8 cellular contexts compared by ENCODE assay signal in genomic region chrX:47191806-47192401, GRCh38. TPM values are rescaled to one million over a fixed set of nuclear protein-coding genes. Genes with fewer than 3 reads are reported as not detected.
DNase-seq lines count a peak whose midpoint lies in the region; ATAC-seq, FAIRE-seq and TF ChIP-seq lines count a peak whose summit lies in the region.

No MANE protein-coding gene starts in this region.

- no peak for TF ChIP-seq POLR2A in HepG2 (IDR thresholded peaks at IDR 0.05; ENCODE audit: insufficient read depth in 1 of 2, low read depth in 2 of 2, low read length in 2 of 2)
- TF ChIP-seq POLR2A in right lobe of liver (IDR thresholded peaks at IDR 0.05), result no peak

- H3K27ac ChIP-seq in HepG2 (ENCODE audit: extremely low read length, insufficient read depth, low read length) (no peak overlapping the region), right lobe of liver (no peak overlapping the region)

- POLR2A ChIA-PET in HepG2 (lab: Yijun Ruan, JAX), result interaction anchor here (1.6 to 2.8 kb wide), 4 partner anchors 26 to 191 kb away, joined by 4 to 17 read pairs (median 11); partner anchors contain the start of genes NDUFB11, RBM10 and USP11
- POLR2A ChIA-PET in activated CD8-positive, alpha-beta T cell treated with anti-CD3 and anti-CD28 coated beads for 36 hours (lab: Charles Lee), result interaction anchor here (1.1 to 2.4 kb wide), 5 partner anchors 9 to 332 kb away, joined by 4 to 10 read pairs (median 7); no protein-coding TSS in a partner anchor

- H3K4me1 Mint-ChIP-seq in activated CD8-positive, alpha-beta T cell treated with anti-CD3 and anti-CD28 coated beads for 36 hours (ENCODE audit: low read depth), result peaks cover 46% of the 10 kb centered on the region

- H3K36me3 Mint-ChIP-seq in activated CD8-positive, alpha-beta T cell treated with anti-CD3 and anti-CD28 coated beads for 36 hours (ENCODE audit: low read depth), result peaks cover 36% of the 10 kb centered on the region

- TF ChIP-seq EP300 in HepG2 (IDR thresholded peaks at IDR 0.05; ENCODE audit: low read depth in 2 of 2, low read length in 2 of 2), result no peak
- TF ChIP-seq EP300 in HepG2 (CRISPR knock-in tag; IDR thresholded peaks at IDR 0.05; ENCODE audit: borderline replicate concordance), result no peak

- H3K9me3 ChIP-seq in HepG2 (ENCODE audit: low read length) (no peaks in the 10 kb centered on the region), right lobe of liver (no peaks in the 10 kb centered on the region), iPS-15b (ENCODE audit: control insufficient read depth, insufficient read depth, low read length) (no peaks in the 10 kb centered on the region)

- H3K9ac ChIP-seq in HepG2 (ENCODE audit: insufficient read depth, low read depth, low read length) (peak overlapping the region; percentile 62; the same call in 1 of the 2 replicates), iPS-15b (ENCODE audit: low read depth, low read length) (no peak overlapping the region)

- WGBS in HepG2 (ENCODE audit: low lambda C conversion rate), result 67% methylated on average over 15 of the region's 16 CpGs
- 60% methylated on average over 13 of the region's 16 CpGs for WGBS in right lobe of liver (ENCODE audit: insufficient coverage, low coverage, low lambda C conversion rate, missing lambda C conversion rate)

- DNase-seq in HepG2 (ENCODE audit: low spot score) (no peak), right lobe of liver (no peak), NOMO-1 treated with DMSO at 0.1 percent for 48 hours (lab: John Stamatoyannopoulos, UW; ENCODE audit: unreplicated experiment) (no peak), NCI-H2107 (lab: John Stamatoyannopoulos, UW) (no peak)
- DNase-seq in activated CD8-positive, alpha-beta T cell treated with anti-CD3 and anti-CD28 coated beads for 36 hours, result no peak

- peaks cover 29% of the 10 kb centered on the region for H3K79me2 ChIP-seq in HepG2 (ENCODE audit: insufficient read depth, low read length)

- intact Hi-C loops in HepG2 (cut with micrococcal nuclease; ENCODE audit: unreplicated experiment) (loop anchor here (2.0 kb wide), 1 partner anchor 121 kb away; no protein-coding TSS in a partner anchor), right lobe of liver (cut with DNase I) (loop anchor here in 1 of 2 donors (5.0 kb wide), 1 partner anchor 195 kb away; no protein-coding TSS in a partner anchor)
- intact Hi-C loops in activated CD8-positive, alpha-beta T cell treated with anti-CD3 and anti-CD28 coated beads for 36 hours (cut with micrococcal nuclease), result loop anchor here (2.0 to 5.0 kb wide), 2 partner anchors 41 to 330 kb away; partner anchors contain the start of gene USP11

- FAIRE-seq in HepG2 (lab: Jason Lieb, UNC), result no peak

- H3K4me2 ChIP-seq in HepG2 (ENCODE audit: low read depth, low read length), result peak overlapping the region; percentile 82

- no peaks in the 10 kb centered on the region for H3K27me3 Mint-ChIP-seq in activated CD8-positive, alpha-beta T cell treated with anti-CD3 and anti-CD28 coated beads for 36 hours

- ATAC-seq in HepG2 (no peak), right lobe of liver (no peak), HG02798 (IDR thresholded peaks at IDR 0.05; ENCODE audit: poor library complexity, unreplicated experiment) (no peak), GM21360 (IDR thresholded peaks at IDR 0.05; ENCODE audit: unreplicated experiment) (no peak)
- no peak for ATAC-seq in activated CD8-positive, alpha-beta T cell treated with anti-CD3 and anti-CD28 coated beads for 36 hours

- no TSS peak for BruUV-seq in HepG2 (replicated peaks; lab: Mats Ljungman, UMichigan)

- peak overlapping the region; percentile 95 for H3K27ac Mint-ChIP-seq in activated CD8-positive, alpha-beta T cell treated with anti-CD3 and anti-CD28 coated beads for 36 hours

- H3K27me3 ChIP-seq in HepG2 (ENCODE audit: control insufficient read depth in 1 of 2, insufficient read depth in 2 of 2, low read length in 2 of 2) (no peaks in the 10 kb centered on the region; a peak in 1 of 5 replicates), right lobe of liver (peaks cover 0 to 6% of the 10 kb centered on the region in 2 donors), iPS-15b (ENCODE audit: control insufficient read depth, insufficient read depth, low read length) (peaks cover 5% of the 10 kb centered on the region)

- no peak for TF ChIP-seq RAD21 in HepG2 (CRISPR knock-in tag; IDR thresholded peaks at IDR 0.05)

- no peaks in the 10 kb centered on the region for H3K9me3 Mint-ChIP-seq in activated CD8-positive, alpha-beta T cell treated with anti-CD3 and anti-CD28 coated beads for 36 hours

- H3K4me3 Mint-ChIP-seq in activated CD8-positive, alpha-beta T cell treated with anti-CD3 and anti-CD28 coated beads for 36 hours, result peak overlapping the region; percentile 91

- H2AFZ ChIP-seq in HepG2 (ENCODE audit: low read length), result no peak overlapping the region

- in situ Hi-C loops in HepG2 (cut with HindIII; ENCODE audit: extremely low pct_ligation_motif_present, low pct_unique_long_range_greater_than_20kb), result loop anchor here (5.0 kb wide), 2 partner anchors 195 to 330 kb away; no protein-coding TSS in a partner anchor

- H4K20me1 ChIP-seq in HepG2 (ENCODE audit: insufficient read depth, low read length), result no peaks in the 10 kb centered on the region; the same call in 1 of the 2 replicates

- H3K4me1 ChIP-seq in HepG2 (ENCODE audit: insufficient read depth, low read length) (peaks cover 39% of the 10 kb centered on the region), right lobe of liver (peaks cover 0 to 29% (median 0%) of the 10 kb centered on the region in 4 donors), iPS-15b (ENCODE audit: control insufficient read depth, insufficient read depth, low read length) (peaks cover 15% of the 10 kb centered on the region)

- H3K36me3 ChIP-seq in HepG2 (replicated peaks in 1 of 2; ENCODE audit: control insufficient read depth in 1 of 2, insufficient read depth in 2 of 2, low read length in 2 of 2), result no peaks in the 10 kb centered on the region
- H3K36me3 ChIP-seq in right lobe of liver, result no peaks in the 10 kb centered on the region
- peaks cover 6% of the 10 kb centered on the region for H3K36me3 ChIP-seq in iPS-15b (ENCODE audit: control insufficient read depth, insufficient read depth, low read length)

- H3K4me3 ChIP-seq in HepG2 (replicated peaks in 1 of 3; ENCODE audit: insufficient read depth in 1 of 3, low read depth in 2 of 3, low read length in 3 of 3), result peak overlapping the region; percentile 60 to 71 (median 66)
- H3K4me3 ChIP-seq in right lobe of liver, result peak overlapping the region in 1 of 3 donors; percentile 35
- H3K4me3 ChIP-seq in iPS-15b (ENCODE audit: low read depth, low read length), result peak overlapping the region; percentile 84

- CTCF ChIA-PET in HepG2 (lab: Yijun Ruan, JAX; ENCODE audit: low intra/inter-chr PET ratio, low total read pairs), result no interaction called here
- CTCF ChIA-PET in activated CD8-positive, alpha-beta T cell treated with anti-CD3 and anti-CD28 coated beads for 36 hours (lab: Charles Lee), result interaction anchor here (1.0 to 1.4 kb wide), 2 partner anchors 193 to 331 kb away, joined by 3 to 6 read pairs; no protein-coding TSS in a partner anchor

- TF ChIP-seq CTCF in HepG2 (CRISPR knock-in tag; IDR thresholded peaks at IDR 0.05), result no peak
- no peak for TF ChIP-seq CTCF in right lobe of liver (IDR thresholded peaks at IDR 0.05)
- no peak for TF ChIP-seq CTCF in activated CD8-positive, alpha-beta T cell treated with anti-CD3 and anti-CD28 coated beads for 36 hours (IDR thresholded peaks at IDR 0.05)

RNA-seq across cellular contexts. Expression of gene UBA1, which starts 1.7 kb away (rescaled TPM):
- 93.3 and 95.6 TPM in 2 replicates for total RNA-seq in HepG2 (2016; rRNA removed; fragmentation: Illumina TruSeq; extraction: Trizol)
- total RNA-seq in HepG2 (2016; cell fraction: cytosol; rRNA removed; fragmentation: Illumina TruSeq; extraction: Trizol; ENCODE audit: low read depth), result 5.4 and 7.1 TPM in 2 replicates
- total RNA-seq in HepG2 (2016; cell fraction: insoluble cytoplasmic fraction; rRNA removed; fragmentation: Illumina TruSeq; extraction: Trizol), result 77.7 and 94.2 TPM in 2 replicates
- total RNA-seq in HepG2 (2016; cell fraction: membrane; rRNA removed; fragmentation: Illumina TruSeq; extraction: Trizol), result 18.1 and 19.1 TPM in 2 replicates
- 55.6 and 61.3 TPM in 2 replicates for total RNA-seq in HepG2 (2016; cell fraction: nucleus; rRNA removed; fragmentation: Illumina TruSeq; extraction: Trizol)
- polyA plus RNA-seq in HepG2 (2011; rRNA removed), result 129 and 146 TPM in 2 replicates
- polyA plus RNA-seq in HepG2 (2011; cell fraction: cytosol; rRNA removed), result 77.3 and 97.9 TPM in 2 replicates
- polyA plus RNA-seq in HepG2 (2011; cell fraction: nucleus; rRNA removed), result 223 and 227 TPM in 2 replicates
- polyA plus RNA-seq in HepG2 (2012), result 84.6 and 94.4 TPM in 2 replicates
- 4.8 and 5.6 TPM in 2 replicates for polyA plus RNA-seq in HepG2 (2016; cell fraction: cytosol; fragmentation: Illumina TruSeq; extraction: Trizol; ENCODE audit: low read depth)
- polyA plus RNA-seq in HepG2 (2016; cell fraction: insoluble cytoplasmic fraction; fragmentation: Illumina TruSeq; extraction: Trizol; ENCODE audit: low read depth), result 93.8 and 120 TPM in 2 replicates
- 10.0 and 13.0 TPM in 2 replicates for polyA plus RNA-seq in HepG2 (2016; cell fraction: membrane; fragmentation: Illumina TruSeq; extraction: Trizol; ENCODE audit: low read depth)
- polyA plus RNA-seq in HepG2 (2016; cell fraction: nucleus; fragmentation: Illumina TruSeq; extraction: Trizol; ENCODE audit: insufficient read depth, low read depth), result 158 and 178 TPM in 2 replicates
- polyA minus RNA-seq in HepG2 (2011; rRNA and poly(A)+ RNA removed; ENCODE audit: low replicate concordance), result 280 and 721 TPM in 2 replicates
- polyA minus RNA-seq in HepG2 (2011; cell fraction: cytosol; rRNA and poly(A)+ RNA removed), result 69.7 and 70.1 TPM in 2 replicates
- polyA minus RNA-seq in HepG2 (2011; cell fraction: nucleus; rRNA and poly(A)+ RNA removed), result 44.2 and 45.4 TPM in 2 replicates
- 100 to 1,000 TPM in 4 of 6 experiments, 10 to 100 TPM in 2; 85.1 to 120 (median 107) TPM for total RNA-seq in right lobe of liver
- 100 to 1,000 TPM; 243 to 246 TPM for total RNA-seq in activated CD8-positive, alpha-beta T cell treated with anti-CD3 and anti-CD28 coated beads for 36 hours

RNA-seq across cellular contexts. Expression of gene CDK16, which starts 26.6 kb away (rescaled TPM):
- total RNA-seq in HepG2 (2016; rRNA removed; fragmentation: Illumina TruSeq; extraction: Trizol), result 54.0 and 64.5 TPM in 2 replicates
- total RNA-seq in HepG2 (2016; cell fraction: cytosol; rRNA removed; fragmentation: Illumina TruSeq; extraction: Trizol; ENCODE audit: low read depth), result 42.6 and 48.2 TPM in 2 replicates
- 46.2 and 63.4 TPM in 2 replicates for total RNA-seq in HepG2 (2016; cell fraction: insoluble cytoplasmic fraction; rRNA removed; fragmentation: Illumina TruSeq; extraction: Trizol)
- total RNA-seq in HepG2 (2016; cell fraction: membrane; rRNA removed; fragmentation: Illumina TruSeq; extraction: Trizol), result 101 and 102 TPM in 2 replicates
- total RNA-seq in HepG2 (2016; cell fraction: nucleus; rRNA removed; fragmentation: Illumina TruSeq; extraction: Trizol), result 48.0 and 50.2 TPM in 2 replicates
- polyA plus RNA-seq in HepG2 (2011; rRNA removed), result 221 and 225 TPM in 2 replicates
- 159 and 189 TPM in 2 replicates for polyA plus RNA-seq in HepG2 (2011; cell fraction: cytosol; rRNA removed)
- 710 and 899 TPM in 2 replicates for polyA plus RNA-seq in HepG2 (2011; cell fraction: nucleus; rRNA removed)
- polyA plus RNA-seq in HepG2 (2012), result 70.8 and 105 TPM in 2 replicates
- polyA plus RNA-seq in HepG2 (2016; cell fraction: cytosol; fragmentation: Illumina TruSeq; extraction: Trizol; ENCODE audit: low read depth), result 81.6 and 88.2 TPM in 2 replicates
- 86.5 and 108 TPM in 2 replicates for polyA plus RNA-seq in HepG2 (2016; cell fraction: insoluble cytoplasmic fraction; fragmentation: Illumina TruSeq; extraction: Trizol; ENCODE audit: low read depth)
- polyA plus RNA-seq in HepG2 (2016; cell fraction: membrane; fragmentation: Illumina TruSeq; extraction: Trizol; ENCODE audit: low read depth), result 133 and 157 TPM in 2 replicates
- 147 and 168 TPM in 2 replicates for polyA plus RNA-seq in HepG2 (2016; cell fraction: nucleus; fragmentation: Illumina TruSeq; extraction: Trizol; ENCODE audit: insufficient read depth, low read depth)
- polyA minus RNA-seq in HepG2 (2011; rRNA and poly(A)+ RNA removed; ENCODE audit: low replicate concordance), result 219 and 435 TPM in 2 replicates
- polyA minus RNA-seq in HepG2 (2011; cell fraction: cytosol; rRNA and poly(A)+ RNA removed), result 89.3 and 94.1 TPM in 2 replicates
- 94.1 and 102 TPM in 2 replicates for polyA minus RNA-seq in HepG2 (2011; cell fraction: nucleus; rRNA and poly(A)+ RNA removed)
- 10 to 100 TPM; 14.6 to 37.4 (median 29.5) TPM for total RNA-seq in right lobe of liver
- total RNA-seq in activated CD8-positive, alpha-beta T cell treated with anti-CD3 and anti-CD28 coated beads for 36 hours, result 10 to 100 TPM; 56.1 to 61.3 TPM

RNA-seq across cellular contexts. Expression of gene USP11, which starts 40.9 kb away (rescaled TPM):
- total RNA-seq in HepG2 (2016; rRNA removed; fragmentation: Illumina TruSeq; extraction: Trizol), result 23.8 and 33.6 TPM in 2 replicates
- 4.6 and 5.6 TPM in 2 replicates for total RNA-seq in HepG2 (2016; cell fraction: cytosol; rRNA removed; fragmentation: Illumina TruSeq; extraction: Trizol; ENCODE audit: low read depth)
- total RNA-seq in HepG2 (2016; cell fraction: insoluble cytoplasmic fraction; rRNA removed; fragmentation: Illumina TruSeq; extraction: Trizol), result 23.6 and 32.3 TPM in 2 replicates
- 5.5 and 6.3 TPM in 2 replicates for total RNA-seq in HepG2 (2016; cell fraction: membrane; rRNA removed; fragmentation: Illumina TruSeq; extraction: Trizol)
- 21.6 and 22.6 TPM in 2 replicates for total RNA-seq in HepG2 (2016; cell fraction: nucleus; rRNA removed; fragmentation: Illumina TruSeq; extraction: Trizol)
- 31.7 and 38.8 TPM in 2 replicates for polyA plus RNA-seq in HepG2 (2011; rRNA removed)
- polyA plus RNA-seq in HepG2 (2011; cell fraction: cytosol; rRNA removed), result 17.8 and 18.8 TPM in 2 replicates
- 103 TPM in 2 replicates for polyA plus RNA-seq in HepG2 (2011; cell fraction: nucleus; rRNA removed)
- 56.6 and 70.9 TPM in 2 replicates for polyA plus RNA-seq in HepG2 (2012)
- polyA plus RNA-seq in HepG2 (2016; cell fraction: cytosol; fragmentation: Illumina TruSeq; extraction: Trizol; ENCODE audit: low read depth), result 2.1 and 3.2 TPM in 2 replicates
- polyA plus RNA-seq in HepG2 (2016; cell fraction: insoluble cytoplasmic fraction; fragmentation: Illumina TruSeq; extraction: Trizol; ENCODE audit: low read depth), result 21.0 and 30.4 TPM in 2 replicates
- 4.6 and 5.3 TPM in 2 replicates for polyA plus RNA-seq in HepG2 (2016; cell fraction: membrane; fragmentation: Illumina TruSeq; extraction: Trizol; ENCODE audit: low read depth)
- polyA plus RNA-seq in HepG2 (2016; cell fraction: nucleus; fragmentation: Illumina TruSeq; extraction: Trizol; ENCODE audit: insufficient read depth, low read depth), result 45.2 and 50.2 TPM in 2 replicates
- 100 and 124 TPM in 2 replicates for polyA minus RNA-seq in HepG2 (2011; rRNA and poly(A)+ RNA removed; ENCODE audit: low replicate concordance)
- polyA minus RNA-seq in HepG2 (2011; cell fraction: cytosol; rRNA and poly(A)+ RNA removed), result 41.3 and 57.4 TPM in 2 replicates
- polyA minus RNA-seq in HepG2 (2011; cell fraction: nucleus; rRNA and poly(A)+ RNA removed), result 55.4 and 68.5 TPM in 2 replicates
- 10 to 100 TPM in 3 of 6 experiments, 1 to 10 TPM in 3; 7.1 to 14.7 (median 11.4) TPM for total RNA-seq in right lobe of liver
- total RNA-seq in activated CD8-positive, alpha-beta T cell treated with anti-CD3 and anti-CD28 coated beads for 36 hours, result 10 to 100 TPM; 57.1 to 62.0 TPM

RNA-seq across cellular contexts. Expression of gene RBM10, which starts 46.9 kb away (rescaled TPM):
- total RNA-seq in HepG2 (2016; rRNA removed; fragmentation: Illumina TruSeq; extraction: Trizol), result 41.6 and 43.1 TPM in 2 replicates
- 3.1 and 4.0 TPM in 2 replicates for total RNA-seq in HepG2 (2016; cell fraction: cytosol; rRNA removed; fragmentation: Illumina TruSeq; extraction: Trizol; ENCODE audit: low read depth)
- 35.5 and 44.5 TPM in 2 replicates for total RNA-seq in HepG2 (2016; cell fraction: insoluble cytoplasmic fraction; rRNA removed; fragmentation: Illumina TruSeq; extraction: Trizol)
- total RNA-seq in HepG2 (2016; cell fraction: membrane; rRNA removed; fragmentation: Illumina TruSeq; extraction: Trizol), result 12.2 and 12.8 TPM in 2 replicates
- total RNA-seq in HepG2 (2016; cell fraction: nucleus; rRNA removed; fragmentation: Illumina TruSeq; extraction: Trizol), result 22.5 and 26.2 TPM in 2 replicates
- polyA plus RNA-seq in HepG2 (2011; rRNA removed), result 15.8 and 15.9 TPM in 2 replicates
- 10.4 and 16.9 TPM in 2 replicates for polyA plus RNA-seq in HepG2 (2011; cell fraction: cytosol; rRNA removed)
- polyA plus RNA-seq in HepG2 (2011; cell fraction: nucleus; rRNA removed), result 45.1 and 59.0 TPM in 2 replicates
- 14.1 and 15.9 TPM in 2 replicates for polyA plus RNA-seq in HepG2 (2012)
- polyA plus RNA-seq in HepG2 (2016; cell fraction: cytosol; fragmentation: Illumina TruSeq; extraction: Trizol; ENCODE audit: low read depth), result 2.7 and 3.4 TPM in 2 replicates
- 29.5 and 39.2 TPM in 2 replicates for polyA plus RNA-seq in HepG2 (2016; cell fraction: insoluble cytoplasmic fraction; fragmentation: Illumina TruSeq; extraction: Trizol; ENCODE audit: low read depth)
- polyA plus RNA-seq in HepG2 (2016; cell fraction: membrane; fragmentation: Illumina TruSeq; extraction: Trizol; ENCODE audit: low read depth), result 6.9 and 7.3 TPM in 2 replicates
- polyA plus RNA-seq in HepG2 (2016; cell fraction: nucleus; fragmentation: Illumina TruSeq; extraction: Trizol; ENCODE audit: insufficient read depth, low read depth), result 49.1 and 54.4 TPM in 2 replicates
- polyA minus RNA-seq in HepG2 (2011; rRNA and poly(A)+ RNA removed; ENCODE audit: low replicate concordance), result 24.6 and 41.4 TPM in 2 replicates
- 10.8 and 15.2 TPM in 2 replicates for polyA minus RNA-seq in HepG2 (2011; cell fraction: cytosol; rRNA and poly(A)+ RNA removed)
- 9.4 and 10.0 TPM in 2 replicates for polyA minus RNA-seq in HepG2 (2011; cell fraction: nucleus; rRNA and poly(A)+ RNA removed)
- 10 to 100 TPM; 12.5 to 20.8 (median 15.2) TPM for total RNA-seq in right lobe of liver
- total RNA-seq in activated CD8-positive, alpha-beta T cell treated with anti-CD3 and anti-CD28 coated beads for 36 hours, result 10 to 100 TPM; 66.4 to 66.7 TPM

RNA-seq across cellular contexts. Expression of gene NDUFB11, which starts 47.4 kb away (rescaled TPM):
- total RNA-seq in HepG2 (2016; rRNA removed; fragmentation: Illumina TruSeq; extraction: Trizol), result 94.8 and 100 TPM in 2 replicates
- 63.5 and 69.5 TPM in 2 replicates for total RNA-seq in HepG2 (2016; cell fraction: cytosol; rRNA removed; fragmentation: Illumina TruSeq; extraction: Trizol; ENCODE audit: low read depth)
- total RNA-seq in HepG2 (2016; cell fraction: insoluble cytoplasmic fraction; rRNA removed; fragmentation: Illumina TruSeq; extraction: Trizol), result 101 and 102 TPM in 2 replicates
- total RNA-seq in HepG2 (2016; cell fraction: membrane; rRNA removed; fragmentation: Illumina TruSeq; extraction: Trizol), result 56.7 and 63.8 TPM in 2 replicates
- total RNA-seq in HepG2 (2016; cell fraction: nucleus; rRNA removed; fragmentation: Illumina TruSeq; extraction: Trizol), result 50.3 and 51.3 TPM in 2 replicates
- 46.6 and 53.9 TPM in 2 replicates for polyA plus RNA-seq in HepG2 (2011; rRNA removed)
- polyA plus RNA-seq in HepG2 (2011; cell fraction: cytosol; rRNA removed), result 62.7 and 82.8 TPM in 2 replicates
- 23.0 and 26.5 TPM in 2 replicates for polyA plus RNA-seq in HepG2 (2011; cell fraction: nucleus; rRNA removed)
- polyA plus RNA-seq in HepG2 (2012), result 42.6 and 54.4 TPM in 2 replicates
- polyA plus RNA-seq in HepG2 (2016; cell fraction: cytosol; fragmentation: Illumina TruSeq; extraction: Trizol; ENCODE audit: low read depth), result 79.8 and 82.5 TPM in 2 replicates
- polyA plus RNA-seq in HepG2 (2016; cell fraction: insoluble cytoplasmic fraction; fragmentation: Illumina TruSeq; extraction: Trizol; ENCODE audit: low read depth), result 92.6 and 96.5 TPM in 2 replicates
- polyA plus RNA-seq in HepG2 (2016; cell fraction: membrane; fragmentation: Illumina TruSeq; extraction: Trizol; ENCODE audit: low read depth), result 57.9 and 58.0 TPM in 2 replicates
- polyA plus RNA-seq in HepG2 (2016; cell fraction: nucleus; fragmentation: Illumina TruSeq; extraction: Trizol; ENCODE audit: insufficient read depth, low read depth), result 81.9 and 89.2 TPM in 2 replicates
- polyA minus RNA-seq in HepG2 (2011; rRNA and poly(A)+ RNA removed; ENCODE audit: low replicate concordance), result 77.2 and 279 TPM in 2 replicates
- polyA minus RNA-seq in HepG2 (2011; cell fraction: cytosol; rRNA and poly(A)+ RNA removed), result 29.8 and 30.6 TPM in 2 replicates
- polyA minus RNA-seq in HepG2 (2011; cell fraction: nucleus; rRNA and poly(A)+ RNA removed), result 7.1 and 9.5 TPM in 2 replicates
- total RNA-seq in right lobe of liver, result 10 to 100 TPM; 37.8 to 64.0 (median 50.7) TPM
- 10 to 100 TPM; 82.9 to 89.8 TPM for total RNA-seq in activated CD8-positive, alpha-beta T cell treated with anti-CD3 and anti-CD28 coated beads for 36 hours
